7 cellular contexts compared by ENCODE assay signal in genomic region chr20:45892049-45892816, GRCh38. TPM values are rescaled to one million over a fixed set of nuclear protein-coding genes. Genes with fewer than 3 reads are reported as not detected.
DNase-seq lines count a peak whose midpoint lies in the region; ATAC-seq, FAIRE-seq and TF ChIP-seq lines count a peak whose summit lies in the region.

No MANE protein-coding gene starts in this region.

- H3K4me3 ChIP-seq in GM06990 (replicated peaks; ENCODE audit: low read depth, low read length) (peak overlapping the region; percentile 80), NB4 (ENCODE audit: low read depth, low read length) (peak overlapping the region; percentile 74), right lobe of liver (peak overlapping the region; percentile 75 to 93 (median 77))

- peaks cover 19% of the 10 kb centered on the region for H3K36me3 ChIP-seq in GM06990 (ENCODE audit: control insufficient read depth, insufficient read depth, low read length)
- H3K36me3 ChIP-seq in right lobe of liver = peaks cover 0 to 34% (median 17%) of the 10 kb centered on the region in 4 donors

- H3K27me3 ChIP-seq in GM06990 (replicated peaks; ENCODE audit: control insufficient read depth, insufficient read depth, low read length) (no peaks in the 10 kb centered on the region), right lobe of liver (no peaks in the 10 kb centered on the region)

- ATAC-seq in right lobe of liver (peak in 1 of 4 donors; percentile 23), GM18505 (IDR thresholded peaks at IDR 0.05; ENCODE audit: unreplicated experiment) (no peak)

- peak overlapping the region in 2 of 3 donors; percentile 81 to 82 for H3K27ac ChIP-seq in right lobe of liver

- intact Hi-C loops in right lobe of liver (cut with DNase I) = loop anchor here in 1 of 2 donors (10.0 kb wide), 1 partner anchor 53 kb away; no protein-coding TSS in a partner anchor

- H3K4me1 ChIP-seq in right lobe of liver = peaks cover 0 to 38% (median 6%) of the 10 kb centered on the region in 4 donors

- TF ChIP-seq POLR2A in NB4 (IDR thresholded peaks at IDR 0.05; ENCODE audit: extremely low read depth, insufficient read length) (peak; percentile 10), right lobe of liver (IDR thresholded peaks at IDR 0.05) (no peak), GM18505 (IDR thresholded peaks at IDR 0.05; ENCODE audit: borderline replicate concordance, extremely low read depth, insufficient read depth, insufficient read length) (no peak)

- TF ChIP-seq CTCF in GM06990 (IDR thresholded peaks at IDR 0.05; ENCODE audit: insufficient read depth, low read length, poor library complexity, severe bottlenecking) (no peak), NB4 (IDR thresholded peaks at IDR 0.05; ENCODE audit: low read depth, low read length) (peak; percentile 23), right lobe of liver (IDR thresholded peaks at IDR 0.05) (peak in 1 of 4 donors; percentile 6)

- H3K9me3 ChIP-seq in right lobe of liver = no peaks in the 10 kb centered on the region

- no peak for DNase-seq in GM06990 (ENCODE audit: extremely low read depth, insufficient read length)
- peak; percentile 72 for DNase-seq in NB4 (ENCODE audit: low read depth)
- DNase-seq in T47D (ENCODE audit: low read depth in 1 of 2, low spot score in 1 of 2) = peak; percentile 75 to 90
- DNase-seq in right lobe of liver = no peak
- peak; percentile 63 for DNase-seq in urothelium cell line (ENCODE audit: low spot score)
- DNase-seq in NK-92 (lab: John Stamatoyannopoulos, UW; ENCODE audit: unreplicated experiment) = no peak

- in situ Hi-C loops in T47D (cut with HindIII; ENCODE audit: low pct_unique_long_range_greater_than_20kb, low sequenced_read_pairs) = no loop called here

- no peak for FAIRE-seq in urothelium cell line (lab: Jason Lieb, UNC)

- 56% methylated on average over 8 of the region's 9 CpGs for WGBS in right lobe of liver (ENCODE audit: insufficient coverage, low coverage, low lambda C conversion rate, missing lambda C conversion rate)

RNA-seq across cellular contexts. Expression of gene CTSA, which starts 1.1 kb away (rescaled TPM):
- 100 to 1,000 TPM in 3 of 6 experiments, 10 to 100 TPM in 3; 54.4 to 194 (median 134) TPM for total RNA-seq in right lobe of liver

RNA-seq across cellular contexts. Expression of gene NEURL2, which starts 1.2 kb away (rescaled TPM):
- total RNA-seq in right lobe of liver = 1 to 10 TPM; 3.6 to 8.8 (median 5.4) TPM

RNA-seq across cellular contexts. Expression of gene SPATA25, which starts 4.8 kb away (rescaled TPM):
- total RNA-seq in right lobe of liver = 1 to 10 TPM in 5 of 6 experiments, under 1 TPM in 1; 0.50 to 3.2 (median 2.0) TPM

RNA-seq across cellular contexts. Expression of gene ZSWIM1, which starts 11.2 kb away (rescaled TPM):
- 1 to 10 TPM; 2.4 to 3.3 (median 3.1) TPM for total RNA-seq in right lobe of liver

RNA-seq across cellular contexts. Expression of gene PLTP, which starts 19.7 kb away (rescaled TPM):
- 10 to 100 TPM in 5 of 6 experiments, 1 to 10 TPM in 1; 9.6 to 70.2 (median 35.6) TPM for total RNA-seq in right lobe of liver

Comparison
In these comparisons a context has a peak if more than half of its experiments do, and no peak if none do; other contexts are left out.
1. DNase-seq: peak in NB4 (single experiment), T47D (2 of 2) and urothelium cell line (single experiment); none in GM06990 (single experiment), right lobe of liver (0 of 3) and NK-92 (single experiment).
2. Peak in every context shown above with its lines, with median percentiles within 50 percentile points of each other: H3K4me3 ChIP-seq.